ENCODE assay signal across 18 cellular contexts in genomic region chr3:133442518-133442917, GRCh38. TPM values are rescaled to one million over a fixed set of nuclear protein-coding genes. Genes with fewer than 3 reads are reported as not detected.
DNase-seq lines count a peak whose midpoint lies in the region; ATAC-seq and TF ChIP-seq lines count a peak whose summit lies in the region.
"Had no signal": no experiment of that assay in that cellular context is flagged by ENCODE, and none has a peak within 500 bp of the region (broad histone marks: within the 10 kb centered on the region; RNA-seq: fewer than 3 reads in every experiment).

No MANE protein-coding gene starts in this region.

- no peak overlapping the region for H3K9ac ChIP-seq in SU-DHL-6 (ENCODE audit: low read length)

- H3K9me3 Mint-ChIP-seq in activated CD4-positive, alpha-beta T cell treated with anti-CD3 and anti-CD28 coated beads for 36 hours (ENCODE audit: low read depth) = peaks cover 3% of the 10 kb centered on the region
- H3K9me3 Mint-ChIP-seq in Calu3 (ENCODE audit: low read depth, unreplicated experiment) = peaks cover 4% of the 10 kb centered on the region

- peaks cover 5% of the 10 kb centered on the region for H3K4me1 ChIP-seq in effector memory CD4-positive, alpha-beta T cell (ENCODE audit: control insufficient read depth, insufficient read depth, low read length, poor library complexity, severe bottlenecking)

- H3K36me3 ChIP-seq in SU-DHL-6 (ENCODE audit: low read length) = no peaks in the 10 kb centered on the region
- H3K36me3 ChIP-seq in effector memory CD4-positive, alpha-beta T cell (ENCODE audit: control insufficient read depth, insufficient read depth, low read length) = no peaks in the 10 kb centered on the region
- H3K36me3 ChIP-seq: neutrophil, transverse colon had no signal

- no TSS peak for BruUV-seq in Calu3 (replicated peaks; lab: Mats Ljungman, UMichigan)

- no peaks in the 10 kb centered on the region for H3K79me2 ChIP-seq in SU-DHL-6 (ENCODE audit: insufficient read depth, low read length)

- no peaks in the 10 kb centered on the region for H3K9me3 ChIP-seq in SU-DHL-6 (ENCODE audit: insufficient read depth, low read length)
- H3K9me3 ChIP-seq in effector memory CD4-positive, alpha-beta T cell (ENCODE audit: control insufficient read depth, low read length) = no peaks in the 10 kb centered on the region
- H3K9me3 ChIP-seq: neutrophil, transverse colon had no signal

- H4K20me1 ChIP-seq in SU-DHL-6 (ENCODE audit: low read depth, low read length) = no peaks in the 10 kb centered on the region

- POLR2A ChIA-PET in activated CD4-positive, alpha-beta T cell treated with anti-CD3 and anti-CD28 coated beads for 36 hours (lab: Charles Lee) = interaction anchor here (1.1 kb wide), 1 partner anchor 132 kb away, joined by 3 read pairs; no protein-coding TSS in a partner anchor

- H3K36me3 Mint-ChIP-seq in activated CD4-positive, alpha-beta T cell treated with anti-CD3 and anti-CD28 coated beads for 36 hours (ENCODE audit: low read depth) = peaks cover 4% of the 10 kb centered on the region
- no peaks in the 10 kb centered on the region for H3K36me3 Mint-ChIP-seq in Calu3 (ENCODE audit: insufficient read depth, unreplicated experiment)

- H3K4me1 Mint-ChIP-seq in activated CD4-positive, alpha-beta T cell treated with anti-CD3 and anti-CD28 coated beads for 36 hours = peaks cover 40% of the 10 kb centered on the region
- peaks cover 33% of the 10 kb centered on the region for H3K4me1 Mint-ChIP-seq in Calu3 (ENCODE audit: low read depth, unreplicated experiment)

- no peaks in the 10 kb centered on the region for H3K9me2 ChIP-seq in SU-DHL-6 (replicated peaks; ENCODE audit: insufficient read depth, low read length)

- intact Hi-C loops in activated CD4-positive, alpha-beta T cell treated with anti-CD3 and anti-CD28 coated beads for 36 hours (cut with DNase I, micrococcal nuclease) = loop anchor here (1.0 to 10.0 kb wide), 5 partner anchors 131 to 1045 kb away; partner anchors contain the start of genes SRPRB (in 2 of the 2), TOPBP1 (in 2 of the 2), ANAPC13 (in 1 of the 2) and CDV3 (in 1 of the 2)
- intact Hi-C loops in Calu3 (cut with micrococcal nuclease; ENCODE audit: unreplicated experiment) = no loop called here

- H3K27ac Mint-ChIP-seq in activated CD4-positive, alpha-beta T cell treated with anti-CD3 and anti-CD28 coated beads for 36 hours = peak overlapping the region; percentile 81
- H3K27ac Mint-ChIP-seq in Calu3 (ENCODE audit: unreplicated experiment) = peak overlapping the region; percentile 2

- H3K27ac ChIP-seq in SU-DHL-6 (ENCODE audit: low read depth, low read length) = no peak overlapping the region
- no peak overlapping the region for H3K27ac ChIP-seq in effector memory CD4-positive, alpha-beta T cell (ENCODE audit: insufficient read depth, low read length, poor library complexity, severe bottlenecking)

- H3K27me3 Mint-ChIP-seq in activated CD4-positive, alpha-beta T cell treated with anti-CD3 and anti-CD28 coated beads for 36 hours = no peaks in the 10 kb centered on the region
- no peaks in the 10 kb centered on the region for H3K27me3 Mint-ChIP-seq in Calu3 (ENCODE audit: unreplicated experiment)

- H3K4me2 ChIP-seq in SU-DHL-6 (ENCODE audit: low read depth, low read length, poor library complexity, severe bottlenecking) = peak overlapping the region; percentile 39

- peak overlapping the region; percentile 45 for H3K4me3 Mint-ChIP-seq in activated CD4-positive, alpha-beta T cell treated with anti-CD3 and anti-CD28 coated beads for 36 hours
- no peak overlapping the region for H3K4me3 Mint-ChIP-seq in Calu3 (ENCODE audit: low read depth, unreplicated experiment)

- no peak for DNase-seq in activated CD4-positive, alpha-beta T cell treated with anti-CD3 and anti-CD28 coated beads for 36 hours
- DNase-seq in activated CD4-positive, alpha-beta T cell treated with anti-CD3 and anti-CD28 coated beads, Interleukin-2, amount 50 U/mL, for 4 hours = no peak
- DNase-seq in Calu3 = no peak
- DNase-seq in effector memory CD4-positive, alpha-beta T cell = no peak
- DNase-seq: 8988T; activated CD4-positive, alpha-beta T cell treated with anti-CD3 and anti-CD28 coated beads for 1 hour; foreskin melanocyte; midbrain; NCI-H2029; NCI-H446; retina; stimulated activated naive B cell treated with anti-CD40 and anti-IgM and Interleukin-4, amounts not matched to agents 10 μg/mL and 1 μg/mL and 100 μg/mL, for 72 hours; transverse colon had no signal

- TF ChIP-seq CTCF in Calu3 (IDR thresholded peaks at IDR 0.05; ENCODE audit: unreplicated experiment) (no peak), SU-DHL-6 (IDR thresholded peaks at IDR 0.05; ENCODE audit: insufficient read depth, low read length, poor library complexity, severe bottlenecking) (no peak)

- H3K27me3 ChIP-seq in SU-DHL-6 (ENCODE audit: low read length) = no peaks in the 10 kb centered on the region
- H3K27me3 ChIP-seq in effector memory CD4-positive, alpha-beta T cell (replicated peaks; ENCODE audit: control insufficient read depth, insufficient read depth, low read length, poor library complexity, severe bottlenecking) = no peaks in the 10 kb centered on the region
- H3K27me3 ChIP-seq: neutrophil, transverse colon had no signal

- H2AFZ ChIP-seq in SU-DHL-6 (ENCODE audit: low read depth, low read length, severe bottlenecking) = no peak overlapping the region

- CTCF ChIA-PET in activated CD4-positive, alpha-beta T cell treated with anti-CD3 and anti-CD28 coated beads for 36 hours (lab: Charles Lee) = interaction anchor here (1.2 kb wide), 2 partner anchors 22 to 49 kb away, joined by 3 read pairs; no protein-coding TSS in a partner anchor
- CTCF ChIA-PET in Calu3 (lab: Charles Lee) = interaction anchor here (0.7 to 1.0 kb wide), 2 partner anchors 136 to 616 kb away, joined by 3 read pairs; no protein-coding TSS in a partner anchor

- H3K4me3 ChIP-seq in SU-DHL-6 (ENCODE audit: insufficient read depth, low read length, poor library complexity, severe bottlenecking) = no peak overlapping the region
- peak overlapping the region; percentile 35 for H3K4me3 ChIP-seq in effector memory CD4-positive, alpha-beta T cell (ENCODE audit: insufficient read depth, low read depth, low read length, poor library complexity, severe bottlenecking)

- peak; percentile 67 for ATAC-seq in activated CD4-positive, alpha-beta T cell treated with anti-CD3 and anti-CD28 coated beads for 36 hours
- no peak for ATAC-seq in HG02623 (IDR thresholded peaks at IDR 0.05; ENCODE audit: unreplicated experiment)
- no peak for ATAC-seq in HG03039 (IDR thresholded peaks at IDR 0.05; ENCODE audit: unreplicated experiment)
- ATAC-seq in HG03097 (IDR thresholded peaks at IDR 0.05; ENCODE audit: low FRiP score, unreplicated experiment) = no peak

- peaks cover 3% of the 10 kb centered on the region; the same call in 1 of the 2 replicates for H3F3A ChIP-seq in SU-DHL-6 (ENCODE audit: insufficient read depth)

RNA-seq across cellular contexts. Expression of gene BFSP2, which starts 42.7 kb away (rescaled TPM):
- total RNA-seq in activated CD4-positive, alpha-beta T cell treated with anti-CD3 and anti-CD28 coated beads for 36 hours = under 1 TPM in 1 of 2 experiments, not detected in 1; 0.21 TPM
- not detected in 2 replicates for total RNA-seq in Calu3 (2022)
- total RNA-seq: transverse colon had no signal
